Comparison of ENCODE assay signal across 27 cellular contexts in the genomic region with DNA sequence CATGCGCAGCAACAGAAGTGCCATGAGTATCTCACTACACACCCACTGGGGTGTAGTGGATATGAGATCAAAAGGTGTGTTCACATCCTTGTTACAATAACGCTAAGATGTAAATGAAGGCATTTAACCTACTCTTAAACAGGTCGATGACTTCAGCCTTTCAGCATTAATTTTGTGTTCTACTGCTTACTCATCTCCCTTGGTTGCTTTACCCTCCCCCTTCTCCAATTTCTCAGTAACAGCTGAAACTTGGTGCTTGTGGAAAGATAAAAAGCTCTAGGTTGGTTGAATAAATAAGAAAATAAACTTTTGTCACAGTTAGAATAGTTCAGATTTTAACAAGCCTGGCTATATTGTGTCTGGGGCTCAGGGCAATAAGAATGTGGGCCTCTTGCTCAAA.
DNase-seq lines count a peak whose midpoint lies in the region; ATAC-seq, FAIRE-seq and TF ChIP-seq lines count a peak whose summit lies in the region.
"Had no signal": no experiment of that assay in that cellular context is flagged by ENCODE, and none has a peak within 500 bp of the region (broad histone marks: within the 10 kb centered on the region; RNA-seq: fewer than 3 reads in every experiment).

No MANE protein-coding gene starts in this region.

- intact Hi-C loops in ascending aorta (cut with DNase I): no loop called here
- intact Hi-C loops in ovary (cut with DNase I): no loop called here

- TF ChIP-seq POLR2A in ovary (IDR thresholded peaks at IDR 0.05): no peak

- H3K36me3 ChIP-seq in bronchial epithelial cell (ENCODE audit: control insufficient read depth, insufficient read depth, low read length) (no peaks in the 10 kb centered on the region), ascending aorta (no peaks in the 10 kb centered on the region), ovary (no peaks in the 10 kb centered on the region)
- H3K36me3 ChIP-seq: brain microvascular endothelial cell, transverse colon had no signal

- FAIRE-seq in bronchial epithelial cell (lab: Jason Lieb, UNC): no peak
- FAIRE-seq: endothelial cell of umbilical vein, GM12892, islet of Langerhans had no signal

- no peak for ATAC-seq in GM21390 (IDR thresholded peaks at IDR 0.05; ENCODE audit: unreplicated experiment)
- ATAC-seq: activated T-cell treated with anti-CD3 and anti-CD28 coated beads, Interleukin-2, amount 50 U/mL, for 4 hours; left ventricle myocardium superior; naive thymus-derived CD4-positive, alpha-beta T cell; psoas muscle; stimulated activated memory B cell treated with anti-CD40 and anti-IgM and Interleukin-4, amounts not matched to agents 10 μg/mL and 1 μg/mL and 100 μg/mL, for 72 hours had no signal

- WGBS in ovary, 3 donors: 66 to 80% (median 67%) methylated on average over 3 of the region's 3 CpGs

- H3K4me3 ChIP-seq in bronchial epithelial cell (ENCODE audit: low read depth, low read length): no peak overlapping the region
- no peak overlapping the region for H3K4me3 ChIP-seq in ascending aorta
- no peak overlapping the region for H3K4me3 ChIP-seq in ovary
- H3K4me3 ChIP-seq: psoas muscle, transverse colon had no signal

- H3K4me1 ChIP-seq in ascending aorta (no peaks in the 10 kb centered on the region), ovary (ENCODE audit: insufficient read depth) (no peaks in the 10 kb centered on the region)
- H3K4me1 ChIP-seq: psoas muscle, transverse colon had no signal

- H3K27me3 ChIP-seq in bronchial epithelial cell (ENCODE audit: control insufficient read depth, insufficient read depth, low read length) (no peaks in the 10 kb centered on the region), ascending aorta (no peaks in the 10 kb centered on the region), ovary (no peaks in the 10 kb centered on the region)
- H3K27me3 ChIP-seq: brain microvascular endothelial cell, transverse colon had no signal

- no peak for TF ChIP-seq EP300 in ovary (IDR thresholded peaks at IDR 0.05)

- DNase-seq in AG08396 (ENCODE audit: low spot score) (peak; percentile 8), OCI-M1 (lab: John Stamatoyannopoulos, UW) (peak; percentile 32), bronchial epithelial cell (ENCODE audit: low read depth) (peak; percentile 21), left kidney (ENCODE audit: low read depth, low spot score) (peak; percentile 21), ascending aorta (ENCODE audit: low spot score in 2 of 2) (no peak), pons (ENCODE audit: low spot score) (no peak), ovary (no peak)
- DNase-seq: activated CD4-positive, CD25-positive, alpha-beta regulatory T cell; activated gamma-delta T cell treated with Interleukin-2 at 50 U/mL for 16 hours; activated T-cell treated with anti-CD3 and anti-CD28 coated beads, Interleukin-2, amount 50 U/mL, for 4 hours; brain microvascular endothelial cell; DMS153; left ventricle myocardium superior; midbrain; naive thymus-derived CD4-positive, alpha-beta T cell; NCI-H1092; NCI-H1694 treated with DMSO at 0.1 percent for 48 hours; nucleus accumbens; psoas muscle; RPMI8226; stimulated activated CD4-positive, alpha-beta T cell treated with anti-CD3 and anti-CD28 coated beads, Interleukin-15, amount 100 ng/mL, for 24 hours; transverse colon had no signal

- H3K9me3 ChIP-seq in ascending aorta (no peaks in the 10 kb centered on the region), ovary (no peaks in the 10 kb centered on the region)
- H3K9me3 ChIP-seq: psoas muscle, transverse colon had no signal

- TF ChIP-seq CTCF in bronchial epithelial cell (IDR thresholded peaks at IDR 0.05; ENCODE audit: insufficient read depth, low read length, severe bottlenecking) (no peak), ascending aorta (IDR thresholded peaks at IDR 0.05) (no peak), ovary (IDR thresholded peaks at IDR 0.05) (no peak)

- H3K27ac ChIP-seq in ascending aorta (no peak overlapping the region), ovary (no peak overlapping the region)
- H3K27ac ChIP-seq: brain microvascular endothelial cell, psoas muscle, transverse colon had no signal

Comparison
In these comparisons a context has a peak if more than half of its experiments do, and no peak if none do; other contexts are left out.
1. DNase-seq: peak in AG08396 (single experiment), OCI-M1 (single experiment), bronchial epithelial cell (single experiment) and left kidney (single experiment); none in ascending aorta (0 of 2), pons (single experiment) and ovary (0 of 5).